8 cellular contexts compared by ENCODE assay signal in genomic region chr9:112377684-112378344, GRCh38. TPM values are rescaled to one million over a fixed set of nuclear protein-coding genes. Genes with fewer than 3 reads are reported as not detected.
A peak's percentile ranks its signal among the peaks of the same experiment; 100 is the strongest.
DNase-seq lines count a peak whose midpoint lies in the region; ATAC-seq and TF ChIP-seq lines count a peak whose summit lies in the region.

No MANE protein-coding gene starts in this region.

- H3K9me3 ChIP-seq in SU-DHL-6 (ENCODE audit: insufficient read depth, low read length) (no peaks in the 10 kb centered on the region), skeletal muscle tissue (ENCODE audit: control insufficient read depth in 3 of 3, low read length in 3 of 3) (no peaks in the 10 kb centered on the region)

- H3K9me2 ChIP-seq in SU-DHL-6 (replicated peaks; ENCODE audit: insufficient read depth, low read length) = no peaks in the 10 kb centered on the region

- peaks cover 5% of the 10 kb centered on the region for H3F3A ChIP-seq in SU-DHL-6 (ENCODE audit: insufficient read depth)

- peak overlapping the region; percentile 64 for H3K4me2 ChIP-seq in SU-DHL-6 (ENCODE audit: low read depth, low read length, poor library complexity, severe bottlenecking)

- no peak for ATAC-seq in HG03439 (IDR thresholded peaks at IDR 0.05; ENCODE audit: unreplicated experiment)
- no peak for ATAC-seq in HG02642 (IDR thresholded peaks at IDR 0.05; ENCODE audit: poor library complexity, unreplicated experiment)

- H4K20me1 ChIP-seq in SU-DHL-6 (ENCODE audit: low read depth, low read length) = no peaks in the 10 kb centered on the region

- H3K4me1 ChIP-seq in skeletal muscle tissue (ENCODE audit: control insufficient read depth in 3 of 3, insufficient read depth in 3 of 3, low read length in 3 of 3) = peaks cover 7 to 25% (median 25%) of the 10 kb centered on the region in 3 donors

- TF ChIP-seq CTCF in SU-DHL-6 (IDR thresholded peaks at IDR 0.05; ENCODE audit: insufficient read depth, low read length, poor library complexity, severe bottlenecking) (no peak), fibroblast of the aortic adventitia (IDR thresholded peaks at IDR 0.05; ENCODE audit: insufficient read depth, low read length) (no peak), RWPE1 (conservative IDR thresholded peaks at IDR 0.05; ENCODE audit: low read depth) (no peak)

- no peak overlapping the region for H3K4me3 ChIP-seq in SU-DHL-6 (ENCODE audit: insufficient read depth, low read length, poor library complexity, severe bottlenecking)
- H3K4me3 ChIP-seq in fibroblast of the aortic adventitia (ENCODE audit: low read depth, low read length) = peak overlapping the region; percentile 90
- H3K4me3 ChIP-seq in skeletal muscle tissue (ENCODE audit: low read length in 3 of 3) = peak overlapping the region; percentile 80 to 97 (median 94)

- POLR2A ChIA-PET in RWPE1 (lab: Yijun Ruan, JAX; ENCODE audit: low non-redundant PET) = no interaction called here

- H3K79me2 ChIP-seq in SU-DHL-6 (ENCODE audit: insufficient read depth, low read length) = no peaks in the 10 kb centered on the region; the same call in 1 of the 2 replicates

- no peak overlapping the region for H2AFZ ChIP-seq in SU-DHL-6 (ENCODE audit: low read depth, low read length, severe bottlenecking)

- CTCF ChIA-PET in RWPE1 (lab: Yijun Ruan, JAX) = interaction anchor here (0.8 kb wide), 1 partner anchor 17 kb away, joined by 3 read pairs; no protein-coding TSS in a partner anchor

- no peaks in the 10 kb centered on the region for H3K27me3 ChIP-seq in SU-DHL-6 (ENCODE audit: low read length)
- H3K27me3 ChIP-seq in skeletal muscle tissue (ENCODE audit: control insufficient read depth in 3 of 3, insufficient read depth in 3 of 3, low read length in 3 of 3) = no peaks in the 10 kb centered on the region

- H3K9ac ChIP-seq in SU-DHL-6 (ENCODE audit: low read length) (no peak overlapping the region), skeletal muscle tissue (ENCODE audit: low read depth in 1 of 3, low read length in 3 of 3) (peak overlapping the region; percentile 45 to 99 (median 95))

- H3K36me3 ChIP-seq in SU-DHL-6 (ENCODE audit: low read length) (no peaks in the 10 kb centered on the region), skeletal muscle tissue (ENCODE audit: control insufficient read depth in 3 of 3, insufficient read depth in 3 of 3, low read length in 3 of 3) (no peaks in the 10 kb centered on the region)

- DNase-seq in NCI-H82 (lab: John Stamatoyannopoulos, UW) (peak; percentile 9), NCI-H82 treated with DMSO at 0.1 percent for 48 hours (lab: John Stamatoyannopoulos, UW; ENCODE audit: unreplicated experiment) (no peak), fibroblast of the aortic adventitia (ENCODE audit: low read depth) (no peak), RWPE1 (ENCODE audit: low spot score) (no peak)

- H3K27ac ChIP-seq in SU-DHL-6 (ENCODE audit: low read depth, low read length) (no peak overlapping the region), skeletal muscle tissue (ENCODE audit: low read depth, low read length) (no peak overlapping the region), RWPE1 (no peak overlapping the region)

RNA-seq across cellular contexts. Expression of gene HSDL2, which starts 2.1 kb away (rescaled TPM):
- total RNA-seq in fibroblast of the aortic adventitia (ENCODE audit: low replicate concordance) (49.7 and 54.9 TPM in 2 replicates), skeletal muscle tissue (40.7 TPM)

RNA-seq across cellular contexts. Expression of gene PTBP3, which starts 44.4 kb away (rescaled TPM):
- total RNA-seq in fibroblast of the aortic adventitia (ENCODE audit: low replicate concordance) = 11.4 and 32.4 TPM in 2 replicates
- 19.3 TPM for total RNA-seq in skeletal muscle tissue
